Comparison of ENCODE assay signal across 10 cellular contexts in the genomic region with DNA sequence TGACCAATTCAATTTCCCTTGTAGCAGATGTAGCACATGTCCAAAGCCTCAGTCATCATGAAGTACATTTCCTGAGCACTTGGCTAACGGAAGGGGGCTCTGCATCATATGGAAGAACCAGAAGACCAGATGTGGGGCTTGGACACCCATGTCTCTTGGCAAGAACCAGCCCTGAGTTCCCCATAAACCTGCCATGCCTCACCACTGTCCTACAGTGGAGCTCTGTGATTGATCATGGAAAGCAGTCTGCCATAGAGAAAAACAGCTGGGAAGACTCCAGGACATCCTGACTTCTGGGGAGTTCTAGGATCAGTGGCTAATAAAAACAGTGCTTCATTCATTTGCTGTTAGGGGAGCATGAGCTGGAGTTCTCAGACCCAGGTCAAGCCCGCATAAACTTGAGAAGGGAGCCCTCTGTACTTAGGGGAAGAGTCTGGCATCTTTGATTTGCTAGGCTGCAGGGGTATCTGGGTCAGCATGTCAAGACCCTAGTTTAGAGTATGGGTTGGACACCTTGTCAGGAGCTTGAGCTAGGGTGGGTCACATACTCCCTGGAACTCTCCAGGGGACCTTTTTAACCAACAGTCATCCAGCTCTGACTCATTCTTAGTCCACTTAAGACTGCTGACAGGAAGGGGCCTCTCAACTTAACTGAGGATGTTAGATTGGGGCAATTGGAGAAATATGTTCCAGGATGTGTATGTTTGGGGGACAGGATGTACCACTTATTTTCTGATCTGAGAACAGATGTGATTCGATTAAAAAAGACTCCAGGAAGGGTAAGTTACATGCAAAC. TPM values are rescaled to one million over a fixed set of nuclear protein-coding genes. Genes with fewer than 3 reads are reported as not detected.
A peak's percentile ranks its signal among the peaks of the same experiment; 100 is the strongest.
DNase-seq lines count a peak whose midpoint lies in the region; ATAC-seq and TF ChIP-seq lines count a peak whose summit lies in the region.
"Had no signal": no experiment of that assay in that cellular context is flagged by ENCODE, and none has a peak within 500 bp of the region (broad histone marks: within the 10 kb centered on the region; RNA-seq: fewer than 3 reads in every experiment).

No MANE protein-coding gene starts in this region.

- no peak for TF ChIP-seq CTCF in foreskin fibroblast (IDR thresholded peaks at IDR 0.05; ENCODE audit: low read depth, low read length)
- no peak for TF ChIP-seq CTCF in upper lobe of right lung (IDR thresholded peaks at IDR 0.05)

- H3K4me3 ChIP-seq in foreskin fibroblast (ENCODE audit: low read depth in 1 of 2, low read length in 2 of 2): no peak overlapping the region
- H3K4me3 ChIP-seq in upper lobe of right lung: no peak overlapping the region
- H3K4me3 ChIP-seq: right atrium auricular region had no signal

- no peaks in the 10 kb centered on the region for H3K36me3 Mint-ChIP-seq in activated naive CD8-positive, alpha-beta T cell treated with anti-CD3 and anti-CD28 coated beads, Interleukin-2, amount 50 U/mL, for 24 hours (ENCODE audit: low read depth)
- H3K36me3 Mint-ChIP-seq in activated naive CD8-positive, alpha-beta T cell treated with anti-CD3 and anti-CD28 coated beads for 36 hours: no peaks in the 10 kb centered on the region
- H3K36me3 Mint-ChIP-seq in activated T-helper 17 cell treated with anti-CD3 and anti-CD28 coated beads, Interleukin-2, amount 50 U/mL, for 72 hours (ENCODE audit: low read depth): no peaks in the 10 kb centered on the region

- H3K27me3 Mint-ChIP-seq in activated naive CD8-positive, alpha-beta T cell treated with anti-CD3 and anti-CD28 coated beads, Interleukin-2, amount 50 U/mL, for 24 hours: no peaks in the 10 kb centered on the region
- H3K27me3 Mint-ChIP-seq in activated naive CD8-positive, alpha-beta T cell treated with anti-CD3 and anti-CD28 coated beads for 36 hours: peaks cover 3% of the 10 kb centered on the region
- H3K27me3 Mint-ChIP-seq in activated T-helper 17 cell treated with anti-CD3 and anti-CD28 coated beads, Interleukin-2, amount 50 U/mL, for 72 hours: peaks cover 9% of the 10 kb centered on the region

- no peaks in the 10 kb centered on the region for H3K36me3 ChIP-seq in upper lobe of right lung
- H3K36me3 ChIP-seq: right atrium auricular region had no signal

- no peaks in the 10 kb centered on the region for H3K27me3 ChIP-seq in upper lobe of right lung
- H3K27me3 ChIP-seq: right atrium auricular region had no signal

- H3K4me3 Mint-ChIP-seq in activated naive CD8-positive, alpha-beta T cell treated with anti-CD3 and anti-CD28 coated beads, Interleukin-2, amount 50 U/mL, for 24 hours: no peak overlapping the region
- no peak overlapping the region for H3K4me3 Mint-ChIP-seq in activated naive CD8-positive, alpha-beta T cell treated with anti-CD3 and anti-CD28 coated beads for 36 hours
- no peak overlapping the region for H3K4me3 Mint-ChIP-seq in activated T-helper 17 cell treated with anti-CD3 and anti-CD28 coated beads, Interleukin-2, amount 50 U/mL, for 72 hours

- intact Hi-C loops in upper lobe of right lung (cut with DNase I): no loop called here

- no peak overlapping the region for H3K27ac ChIP-seq in upper lobe of right lung
- H3K27ac ChIP-seq: right atrium auricular region had no signal

- no peaks in the 10 kb centered on the region for H3K9me3 ChIP-seq in upper lobe of right lung
- H3K9me3 ChIP-seq: right atrium auricular region had no signal

- peaks cover 5% of the 10 kb centered on the region for H3K4me1 Mint-ChIP-seq in activated naive CD8-positive, alpha-beta T cell treated with anti-CD3 and anti-CD28 coated beads, Interleukin-2, amount 50 U/mL, for 24 hours
- H3K4me1 Mint-ChIP-seq in activated naive CD8-positive, alpha-beta T cell treated with anti-CD3 and anti-CD28 coated beads for 36 hours: peaks cover 8% of the 10 kb centered on the region
- H3K4me1 Mint-ChIP-seq in activated T-helper 17 cell treated with anti-CD3 and anti-CD28 coated beads, Interleukin-2, amount 50 U/mL, for 72 hours: no peaks in the 10 kb centered on the region

- ATAC-seq in activated naive CD8-positive, alpha-beta T cell treated with anti-CD3 and anti-CD28 coated beads, Interleukin-2, amount 50 U/mL, for 24 hours: peak; percentile 57
- ATAC-seq in SK-N-SH treated with all-trans-retinoic acid at 6 μM for 48 hours: peak; percentile 88
- ATAC-seq in upper lobe of right lung: peak; percentile 39
- ATAC-seq in activated T-helper 17 cell treated with anti-CD3 and anti-CD28 coated beads, Interleukin-2, amount 50 U/mL, for 72 hours (replicated peaks): no peak

- H3K27ac Mint-ChIP-seq in activated naive CD8-positive, alpha-beta T cell treated with anti-CD3 and anti-CD28 coated beads, Interleukin-2, amount 50 U/mL, for 24 hours: no peak overlapping the region
- H3K27ac Mint-ChIP-seq in activated naive CD8-positive, alpha-beta T cell treated with anti-CD3 and anti-CD28 coated beads for 36 hours: no peak overlapping the region
- H3K27ac Mint-ChIP-seq in activated T-helper 17 cell treated with anti-CD3 and anti-CD28 coated beads, Interleukin-2, amount 50 U/mL, for 72 hours: no peak overlapping the region

- no peaks in the 10 kb centered on the region for H3K9me3 Mint-ChIP-seq in activated naive CD8-positive, alpha-beta T cell treated with anti-CD3 and anti-CD28 coated beads, Interleukin-2, amount 50 U/mL, for 24 hours
- H3K9me3 Mint-ChIP-seq in activated naive CD8-positive, alpha-beta T cell treated with anti-CD3 and anti-CD28 coated beads for 36 hours: peaks cover 2% of the 10 kb centered on the region
- H3K9me3 Mint-ChIP-seq in activated T-helper 17 cell treated with anti-CD3 and anti-CD28 coated beads, Interleukin-2, amount 50 U/mL, for 72 hours: no peaks in the 10 kb centered on the region

- no peak for DNase-seq in activated naive CD8-positive, alpha-beta T cell treated with anti-CD3 and anti-CD28 coated beads, Interleukin-2, amount 50 U/mL, for 24 hours
- no peak for DNase-seq in activated naive CD8-positive, alpha-beta T cell treated with anti-CD3 and anti-CD28 coated beads for 36 hours
- DNase-seq in foreskin fibroblast: peak; percentile 88 to 91
- DNase-seq in upper lobe of right lung: no peak
- no peak for DNase-seq in activated CD4-positive, alpha-beta T cell treated with anti-CD3 and anti-CD28 coated beads for 4 hours
- DNase-seq in COR-L47 (lab: John Stamatoyannopoulos, UW): no peak
- DNase-seq: left cardiac atrium had no signal

- no peaks in the 10 kb centered on the region for H3K4me1 ChIP-seq in upper lobe of right lung
- H3K4me1 ChIP-seq: right atrium auricular region had no signal

TF ChIP-seq in SK-N-SH treated with all-trans-retinoic acid at 6 μM for 48 hours, 23 proteins besides CTCF, POLR2A, EP300 and RAD21 (continues in another document):
- TF ChIP-seq ARNTL (CRISPR knock-in tag; IDR thresholded peaks at IDR 0.05; ENCODE audit: borderline replicate concordance, low read depth) (no peak), OSR1 (CRISPR knock-in tag; IDR thresholded peaks at IDR 0.05) (no peak), RARB (CRISPR knock-in tag; IDR thresholded peaks at IDR 0.05) (no peak), TOX (CRISPR knock-in tag; IDR thresholded peaks at IDR 0.05; ENCODE audit: borderline replicate concordance) (no peak), ISL1 (CRISPR knock-in tag; IDR thresholded peaks at IDR 0.05) (no peak), ZC3H10 (CRISPR knock-in tag; IDR thresholded peaks at IDR 0.05) (no peak), SNAI2 (CRISPR knock-in tag; IDR thresholded peaks at IDR 0.05) (no peak), PPARA (CRISPR knock-in tag; IDR thresholded peaks at IDR 0.05; ENCODE audit: borderline replicate concordance) (no peak), ZFP30 (CRISPR knock-in tag; IDR thresholded peaks at IDR 0.05) (no peak), ZNF565 (CRISPR knock-in tag; conservative IDR thresholded peaks at IDR 0.05; ENCODE audit: low read depth) (no peak), ESRRG (CRISPR knock-in tag; IDR thresholded peaks at IDR 0.05) (no peak), GLIS3 (CRISPR knock-in tag; IDR thresholded peaks at IDR 0.05) (no peak), BACH2 (CRISPR knock-in tag; IDR thresholded peaks at IDR 0.05; ENCODE audit: borderline replicate concordance) (no peak), TCF4 (CRISPR knock-in tag; IDR thresholded peaks at IDR 0.05; ENCODE audit: borderline replicate concordance) (no peak), CSDC2 (CRISPR knock-in tag; IDR thresholded peaks at IDR 0.05) (no peak)
- TF ChIP-seq, protein P1, sequence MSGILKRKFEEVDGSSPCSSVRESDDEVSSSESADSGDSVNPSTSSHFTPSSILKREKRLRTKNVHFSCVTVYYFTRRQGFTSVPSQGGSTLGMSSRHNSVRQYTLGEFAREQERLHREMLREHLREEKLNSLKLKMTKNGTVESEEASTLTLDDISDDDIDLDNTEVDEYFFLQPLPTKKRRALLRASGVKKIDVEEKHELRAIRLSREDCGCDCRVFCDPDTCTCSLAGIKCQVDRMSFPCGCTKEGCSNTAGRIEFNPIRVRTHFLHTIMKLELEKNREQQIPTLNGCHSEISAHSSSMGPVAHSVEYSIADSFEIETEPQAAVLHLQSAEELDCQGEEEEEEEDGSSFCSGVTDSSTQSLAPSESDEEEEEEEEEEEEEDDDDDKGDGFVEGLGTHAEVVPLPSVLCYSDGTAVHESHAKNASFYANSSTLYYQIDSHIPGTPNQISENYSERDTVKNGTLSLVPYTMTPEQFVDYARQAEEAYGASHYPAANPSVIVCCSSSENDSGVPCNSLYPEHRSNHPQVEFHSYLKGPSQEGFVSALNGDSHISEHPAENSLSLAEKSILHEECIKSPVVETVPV (CRISPR knock-in tag; IDR thresholded peaks at IDR 0.05): no peak
- TF ChIP-seq, protein P2, sequence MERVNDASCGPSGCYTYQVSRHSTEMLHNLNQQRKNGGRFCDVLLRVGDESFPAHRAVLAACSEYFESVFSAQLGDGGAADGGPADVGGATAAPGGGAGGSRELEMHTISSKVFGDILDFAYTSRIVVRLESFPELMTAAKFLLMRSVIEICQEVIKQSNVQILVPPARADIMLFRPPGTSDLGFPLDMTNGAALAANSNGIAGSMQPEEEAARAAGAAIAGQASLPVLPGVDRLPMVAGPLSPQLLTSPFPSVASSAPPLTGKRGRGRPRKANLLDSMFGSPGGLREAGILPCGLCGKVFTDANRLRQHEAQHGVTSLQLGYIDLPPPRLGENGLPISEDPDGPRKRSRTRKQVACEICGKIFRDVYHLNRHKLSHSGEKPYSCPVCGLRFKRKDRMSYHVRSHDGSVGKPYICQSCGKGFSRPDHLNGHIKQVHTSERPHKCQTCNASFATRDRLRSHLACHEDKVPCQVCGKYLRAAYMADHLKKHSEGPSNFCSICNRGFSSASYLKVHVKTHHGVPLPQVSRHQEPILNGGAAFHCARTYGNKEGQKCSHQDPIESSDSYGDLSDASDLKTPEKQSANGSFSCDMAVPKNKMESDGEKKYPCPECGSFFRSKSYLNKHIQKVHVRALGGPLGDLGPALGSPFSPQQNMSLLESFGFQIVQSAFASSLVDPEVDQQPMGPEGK (CRISPR knock-in tag; IDR thresholded peaks at IDR 0.05; ENCODE audit: borderline replicate concordance): no peak

RNA-seq across cellular contexts. Expression of a gene that starts 26.3 kb away (rescaled TPM):
- 1 to 10 TPM; 1.6 to 2.0 TPM for total RNA-seq in activated naive CD8-positive, alpha-beta T cell treated with anti-CD3 and anti-CD28 coated beads for 36 hours
- 24.2 TPM for total RNA-seq in upper lobe of right lung
- 1 to 10 TPM; 1.7 to 5.4 TPM for total RNA-seq in activated T-helper 17 cell treated with anti-CD3 and anti-CD28 coated beads, Interleukin-2, amount 50 U/mL, for 72 hours

Comparison
In these comparisons a context has a peak if more than half of its experiments do, and no peak if none do; other contexts are left out.
1. DNase-seq: peak in foreskin fibroblast (2 of 2); none in activated naive CD8-positive, alpha-beta T cell treated with anti-CD3 and anti-CD28 coated beads, Interleukin-2, amount 50 U/mL, for 24 hours (single experiment), activated naive CD8-positive, alpha-beta T cell treated with anti-CD3 and anti-CD28 coated beads for 36 hours (single experiment), upper lobe of right lung (single experiment), activated CD4-positive, alpha-beta T cell treated with anti-CD3 and anti-CD28 coated beads for 4 hours (0 of 2) and COR-L47 (single experiment).